Comparison of ENCODE assay signal across 14 cellular contexts in genomic region chr2:215722125-215722524, GRCh38.
"Had no signal": no experiment of that assay in that cellular context is flagged by ENCODE, and none has a peak within 500 bp of the region (broad histone marks: within the 10 kb centered on the region; RNA-seq: fewer than 3 reads in every experiment).

No MANE protein-coding gene starts in this region.

- ATAC-seq: activated T-helper 17 cell treated with anti-CD3 and anti-CD28 coated beads, Interleukin-2, amount 50 U/mL, for 72 hours; esophagus mucosa; foreskin keratinocyte; stimulated activated naive B cell treated with anti-CD40 and anti-IgM and Interleukin-4, amounts not matched to agents 10 μg/mL and 1 μg/mL and 100 μg/mL, for 72 hours had no signal

- H3K27ac Mint-ChIP-seq: activated T-helper 17 cell treated with anti-CD3 and anti-CD28 coated beads, Interleukin-2, amount 50 U/mL, for 72 hours; immature natural killer cell; stimulated activated naive B cell treated with anti-CD40 and anti-IgM and Interleukin-4, amounts not matched to agents 10 μg/mL and 1 μg/mL and 100 μg/mL, for 72 hours; T-helper 1 cell treated with Interleukin-12 subunit alpha and Interleukin-12 subunit beta and Interleukin-4 antibody, amounts not matched to agents 30 μg/mL and 1 μg/mL, for 36 hours had no signal

- H3K4me3 ChIP-seq: ascending aorta, tibial artery had no signal

- H3K27ac ChIP-seq: ascending aorta, foreskin keratinocyte had no signal

- H3K4me1 ChIP-seq: foreskin keratinocyte had no signal

- H3K27me3 ChIP-seq: ascending aorta, foreskin keratinocyte, tibial artery had no signal

- H3K4me1 Mint-ChIP-seq: activated T-helper 17 cell treated with anti-CD3 and anti-CD28 coated beads, Interleukin-2, amount 50 U/mL, for 72 hours; immature natural killer cell; stimulated activated naive B cell treated with anti-CD40 and anti-IgM and Interleukin-4, amounts not matched to agents 10 μg/mL and 1 μg/mL and 100 μg/mL, for 72 hours had no signal

- H3K4me3 Mint-ChIP-seq: activated T-helper 17 cell treated with anti-CD3 and anti-CD28 coated beads, Interleukin-2, amount 50 U/mL, for 72 hours; immature natural killer cell; stimulated activated naive B cell treated with anti-CD40 and anti-IgM and Interleukin-4, amounts not matched to agents 10 μg/mL and 1 μg/mL and 100 μg/mL, for 72 hours; T-helper 1 cell treated with Interleukin-12 subunit alpha and Interleukin-12 subunit beta and Interleukin-4 antibody, amounts not matched to agents 30 μg/mL and 1 μg/mL, for 36 hours had no signal

- H3K36me3 ChIP-seq: ascending aorta, tibial artery had no signal

- H3K36me3 Mint-ChIP-seq: immature natural killer cell; stimulated activated naive B cell treated with anti-CD40 and anti-IgM and Interleukin-4, amounts not matched to agents 10 μg/mL and 1 μg/mL and 100 μg/mL, for 72 hours had no signal

- H3K9me3 ChIP-seq: ascending aorta, tibial artery had no signal

- DNase-seq: activated CD4-positive, CD25-positive, alpha-beta regulatory T cell; activated naive CD4-positive, alpha-beta T cell treated with Interleukin-2 at 50 U/mL for 16 hours; foreskin keratinocyte; immature natural killer cell; midbrain; retina; Right ventricle myocardium superior; stimulated activated CD4-positive, alpha-beta T cell treated with anti-CD3 and anti-CD28 coated beads, Interleukin-2, amount 100 ng/mL, for 48 hours; stimulated activated naive B cell treated with anti-CD40 and anti-IgM and Interleukin-4, amounts not matched to agents 10 μg/mL and 1 μg/mL and 100 μg/mL, for 72 hours; tibial artery had no signal

- H3K9me3 Mint-ChIP-seq: activated T-helper 17 cell treated with anti-CD3 and anti-CD28 coated beads, Interleukin-2, amount 50 U/mL, for 72 hours; immature natural killer cell; T-helper 1 cell treated with Interleukin-12 subunit alpha and Interleukin-12 subunit beta and Interleukin-4 antibody, amounts not matched to agents 30 μg/mL and 1 μg/mL, for 36 hours had no signal
